In the genomic region with DNA sequence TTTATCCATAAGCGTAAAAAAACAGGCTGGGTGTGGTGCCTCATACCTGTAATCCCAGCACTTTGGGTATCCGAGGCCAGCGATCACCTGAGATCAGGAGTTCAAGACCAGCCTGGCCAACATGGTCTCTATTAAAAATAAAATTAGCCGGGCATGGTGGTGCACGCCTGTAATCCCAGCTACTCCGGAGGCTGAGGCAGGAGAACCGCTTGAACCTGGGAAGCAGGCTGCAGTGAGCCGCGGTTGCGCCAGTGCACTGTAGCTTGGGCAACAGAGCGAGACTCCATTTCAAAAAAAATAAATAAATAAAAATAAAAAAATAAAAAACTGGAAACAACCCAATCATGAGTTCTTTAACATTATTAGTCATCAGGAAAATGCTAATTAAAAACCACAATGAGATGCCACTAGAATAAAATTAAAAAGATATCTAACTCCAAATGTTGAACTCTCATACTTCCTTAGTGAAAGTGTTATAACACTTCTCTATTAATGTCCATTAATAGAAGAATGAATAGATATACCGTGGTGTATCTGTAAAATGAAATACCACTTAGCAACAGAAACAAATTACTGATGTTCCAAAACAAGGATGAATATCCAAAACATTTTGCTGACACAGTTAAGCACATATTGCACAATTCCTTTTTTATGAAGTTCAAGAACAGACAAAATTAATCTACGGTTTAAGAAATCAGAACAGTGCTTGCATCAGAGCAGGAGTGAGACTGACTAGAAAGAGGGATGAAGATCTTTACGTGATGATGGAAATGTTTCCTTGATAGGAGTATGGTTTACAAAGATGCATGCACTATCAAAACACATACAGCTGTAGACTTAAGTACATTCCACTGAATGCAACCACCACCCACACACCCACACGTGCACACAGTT, we compare ENCODE assay signal across 15 cellular contexts. TPM values are rescaled to one million over a fixed set of nuclear protein-coding genes. Genes with fewer than 3 reads are reported as not detected.
DNase-seq lines count a peak whose midpoint lies in the region; ATAC-seq and TF ChIP-seq lines count a peak whose summit lies in the region.
"Had no signal": no experiment of that assay in that cellular context is flagged by ENCODE, and none has a peak within 500 bp of the region (broad histone marks: within the 10 kb centered on the region; RNA-seq: fewer than 3 reads in every experiment).

No MANE protein-coding gene starts in this region.

- peak; percentile 54 for DNase-seq in AG08395 (ENCODE audit: low spot score)
- no peak for DNase-seq in HFFc6
- no peak for DNase-seq in mesothelial cell of epicardium (ENCODE audit: low spot score in 2 of 2, unreplicated experiment in 2 of 2)
- no peak for DNase-seq in effector memory CD8-positive, alpha-beta T cell
- DNase-seq in tibial artery, result no peak
- no peak for DNase-seq in natural killer cell
- no peak for DNase-seq in activated T-cell treated with anti-CD3 and anti-CD28 coated beads, Interleukin-2, amount 50 U/mL, for 72 hours
- DNase-seq: activated CD4-positive, alpha-beta memory T cell treated with anti-CD3 and anti-CD28 coated beads for 36 hours; activated gamma-delta T cell; DMS79; Kasumi-1; NCI-H2029 treated with DMSO at 0.1 percent for 48 hours; nucleus accumbens had no signal

- peaks cover 27% of the 10 kb centered on the region for H3K4me1 Mint-ChIP-seq in HFFc6 (ENCODE audit: low read depth)
- H3K4me1 Mint-ChIP-seq in mesothelial cell of epicardium, result peaks cover 15% of the 10 kb centered on the region
- peaks cover 7 to 14% of the 10 kb centered on the region in 2 donors for H3K4me1 Mint-ChIP-seq in effector memory CD8-positive, alpha-beta T cell (ENCODE audit: low read depth in 2 of 2)
- H3K4me1 Mint-ChIP-seq in natural killer cell, result peaks cover 21 to 31% of the 10 kb centered on the region in 2 donors
- H3K4me1 Mint-ChIP-seq in activated T-cell treated with anti-CD3 and anti-CD28 coated beads, Interleukin-2, amount 50 U/mL, for 72 hours (ENCODE audit: low read depth), result peaks cover 18% of the 10 kb centered on the region
- H3K4me1 Mint-ChIP-seq: B cell had no signal

- 81 to 83% methylated on average over 15 of the region's 15 CpGs for WGBS in esophagus, 2 donors

- no peak for TF ChIP-seq CTCF in HFFc6 (IDR thresholded peaks at IDR 0.05)
- no peak for TF ChIP-seq CTCF in mesothelial cell of epicardium (IDR thresholded peaks at IDR 0.05; ENCODE audit: unreplicated experiment)
- TF ChIP-seq CTCF in tibial artery (IDR thresholded peaks at IDR 0.05), result no peak
- no peak for TF ChIP-seq CTCF in natural killer cell (IDR thresholded peaks at IDR 0.05)

- H3K4me1 ChIP-seq in esophagus (ENCODE audit: control insufficient read depth in 2 of 2, insufficient read depth in 2 of 2, low read length in 1 of 2), result no peaks in the 10 kb centered on the region
- peaks cover 0 to 4% (median 0%) of the 10 kb centered on the region in 4 donors for H3K4me1 ChIP-seq in tibial artery

- H3K27ac Mint-ChIP-seq in HFFc6 (peak overlapping the region; percentile 37), mesothelial cell of epicardium (peak overlapping the region; percentile 26), natural killer cell (no peak overlapping the region)
- H3K27ac Mint-ChIP-seq in effector memory CD8-positive, alpha-beta T cell, result peak overlapping the region in 1 of 2 donors; percentile 3
- no peak overlapping the region for H3K27ac Mint-ChIP-seq in activated T-cell treated with anti-CD3 and anti-CD28 coated beads, Interleukin-2, amount 50 U/mL, for 72 hours
- H3K27ac Mint-ChIP-seq: activated CD4-positive, alpha-beta memory T cell treated with anti-CD3 and anti-CD28 coated beads for 36 hours; B cell had no signal

- H3K27ac ChIP-seq in esophagus (ENCODE audit: low read depth in 2 of 2, low read length in 1 of 2), result peak overlapping the region; percentile 35 to 57
- H3K27ac ChIP-seq in tibial artery, result no peak overlapping the region

- H3K9me3 Mint-ChIP-seq in HFFc6, result no peaks in the 10 kb centered on the region
- peaks cover 10% of the 10 kb centered on the region for H3K9me3 Mint-ChIP-seq in mesothelial cell of epicardium
- no peaks in the 10 kb centered on the region for H3K9me3 Mint-ChIP-seq in effector memory CD8-positive, alpha-beta T cell
- H3K9me3 Mint-ChIP-seq in natural killer cell, result no peaks in the 10 kb centered on the region
- H3K9me3 Mint-ChIP-seq in activated T-cell treated with anti-CD3 and anti-CD28 coated beads, Interleukin-2, amount 50 U/mL, for 72 hours, result no peaks in the 10 kb centered on the region

- intact Hi-C loops in tibial artery (cut with DNase I; ENCODE audit: low total_unique reads), result no loop called here
- intact Hi-C loops in natural killer cell (cut with micrococcal nuclease), result no loop called here

- H3K36me3 ChIP-seq in esophagus (ENCODE audit: control insufficient read depth in 2 of 2, insufficient read depth in 2 of 2, low read length in 1 of 2), result peaks cover 4 to 6% of the 10 kb centered on the region in 2 donors
- peaks cover 24 to 33% (median 25%) of the 10 kb centered on the region in 3 donors for H3K36me3 ChIP-seq in tibial artery

- H3K27me3 ChIP-seq in esophagus (ENCODE audit: control insufficient read depth in 1 of 2, insufficient read depth in 2 of 2, low read length in 2 of 2) (no peaks in the 10 kb centered on the region), tibial artery (no peaks in the 10 kb centered on the region)

- H3K4me3 ChIP-seq in esophagus (ENCODE audit: low read depth in 1 of 2, low read length in 2 of 2), result no peak overlapping the region
- no peak overlapping the region for H3K4me3 ChIP-seq in tibial artery

- H3K4me3 Mint-ChIP-seq in HFFc6 (no peak overlapping the region), mesothelial cell of epicardium (no peak overlapping the region), natural killer cell (no peak overlapping the region)
- H3K4me3 Mint-ChIP-seq in effector memory CD8-positive, alpha-beta T cell, result no peak overlapping the region
- H3K4me3 Mint-ChIP-seq in activated T-cell treated with anti-CD3 and anti-CD28 coated beads, Interleukin-2, amount 50 U/mL, for 72 hours, result no peak overlapping the region
- H3K4me3 Mint-ChIP-seq: activated CD4-positive, alpha-beta memory T cell treated with anti-CD3 and anti-CD28 coated beads for 36 hours; B cell had no signal

- H3K9me3 ChIP-seq in esophagus (ENCODE audit: control insufficient read depth in 2 of 2, insufficient read depth in 1 of 2, low read depth in 1 of 2, low read length in 1 of 2), result no peaks in the 10 kb centered on the region
- H3K9me3 ChIP-seq in tibial artery, result no peaks in the 10 kb centered on the region

- no peak for ATAC-seq in effector memory CD8-positive, alpha-beta T cell (replicated peaks)
- no peak for ATAC-seq in natural killer cell
- no peak for ATAC-seq in activated T-cell treated with anti-CD3 and anti-CD28 coated beads, Interleukin-2, amount 50 U/mL, for 72 hours (replicated peaks in 1 of 2)

- H3K27me3 Mint-ChIP-seq in HFFc6 (ENCODE audit: insufficient read depth) (no peaks in the 10 kb centered on the region), mesothelial cell of epicardium (ENCODE audit: low read depth) (no peaks in the 10 kb centered on the region), natural killer cell (ENCODE audit: low read depth in 2 of 2) (no peaks in the 10 kb centered on the region)
- no peaks in the 10 kb centered on the region for H3K27me3 Mint-ChIP-seq in effector memory CD8-positive, alpha-beta T cell
- H3K27me3 Mint-ChIP-seq in activated T-cell treated with anti-CD3 and anti-CD28 coated beads, Interleukin-2, amount 50 U/mL, for 72 hours (ENCODE audit: low read depth), result no peaks in the 10 kb centered on the region
- H3K27me3 Mint-ChIP-seq: activated CD4-positive, alpha-beta memory T cell treated with anti-CD3 and anti-CD28 coated beads for 36 hours; B cell had no signal

- H3K36me3 Mint-ChIP-seq in HFFc6 (ENCODE audit: low read depth), result peaks cover 8% of the 10 kb centered on the region
- peaks cover 57% of the 10 kb centered on the region for H3K36me3 Mint-ChIP-seq in mesothelial cell of epicardium
- peaks cover 15% of the 10 kb centered on the region for H3K36me3 Mint-ChIP-seq in effector memory CD8-positive, alpha-beta T cell (ENCODE audit: insufficient read depth)
- peaks cover 15% of the 10 kb centered on the region for H3K36me3 Mint-ChIP-seq in natural killer cell
- H3K36me3 Mint-ChIP-seq in activated T-cell treated with anti-CD3 and anti-CD28 coated beads, Interleukin-2, amount 50 U/mL, for 72 hours (ENCODE audit: insufficient read depth in 2 of 2), result peaks cover 10 to 22% of the 10 kb centered on the region in 2 donors

RNA-seq across cellular contexts. Expression of a gene that starts 13.0 kb away (rescaled TPM):
- 10 to 100 TPM; 22.8 to 32.1 (median 24.7) TPM for total RNA-seq in HFFc6 (2021; fragmentation: NEBNext Ultra II Directional; extraction: Animal tissue kit (Norgen Biotek cat#: 25700))
- polyA plus RNA-seq in esophagus, result 10 to 100 TPM; 21.8 to 41.6 TPM
- 32.2 to 34.8 TPM (median 34.4 TPM) in 3 replicates for total RNA-seq in mesothelial cell of epicardium
- total RNA-seq in natural killer cell, result 10 to 100 TPM; 14.5 to 25.3 (median 15.5) TPM
- 10 to 100 TPM; 27.2 to 31.7 TPM for total RNA-seq in activated T-cell treated with anti-CD3 and anti-CD28 coated beads, Interleukin-2, amount 50 U/mL, for 72 hours

Comparison
In these comparisons a context has a peak if more than half of its experiments do, and no peak if none do; other contexts are left out.
1. H3K27ac Mint-ChIP-seq: peak in HFFc6 (single experiment) and mesothelial cell of epicardium (single experiment); none in natural killer cell (0 of 2) and activated T-cell treated with anti-CD3 and anti-CD28 coated beads, Interleukin-2, amount 50 U/mL, for 72 hours (single experiment).
2. H3K27ac ChIP-seq: peak in esophagus (2 of 2); none in tibial artery (0 of 2).